ENCODE assay signal across 9 cellular contexts in the genomic region with DNA sequence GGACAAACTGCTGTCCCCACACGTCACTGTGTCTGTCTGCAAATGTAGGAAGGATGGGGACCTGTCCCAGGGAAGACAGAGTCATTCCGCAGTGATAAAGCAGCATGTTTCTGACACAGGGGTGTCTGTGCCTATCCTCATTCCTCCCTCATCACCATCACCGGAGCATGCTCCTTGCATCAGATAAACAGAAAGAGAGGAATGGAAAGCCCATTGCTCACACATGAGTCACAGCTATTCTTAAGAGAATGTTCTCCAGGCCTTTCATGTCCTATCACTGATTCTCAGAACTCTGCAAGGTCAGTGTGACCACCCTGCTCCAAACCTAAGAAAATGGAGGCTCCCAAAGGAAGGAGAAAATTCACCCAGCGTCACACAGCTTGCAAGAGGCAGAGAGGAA. TPM values are rescaled to one million over a fixed set of nuclear protein-coding genes. Genes with fewer than 3 reads are reported as not detected.
DNase-seq lines count a peak whose midpoint lies in the region; ATAC-seq and TF ChIP-seq lines count a peak whose summit lies in the region.
"Had no signal": no experiment of that assay in that cellular context is flagged by ENCODE, and none has a peak within 500 bp of the region (broad histone marks: within the 10 kb centered on the region; RNA-seq: fewer than 3 reads in every experiment).

No MANE protein-coding gene starts in this region.

- no peak overlapping the region for H3K9ac ChIP-seq in endodermal cell (ENCODE audit: extremely low read depth, low read length, poor library complexity, severe bottlenecking)

- H3K36me3 Mint-ChIP-seq in endodermal cell (ENCODE audit: low read depth), result no peaks in the 10 kb centered on the region

- TF ChIP-seq CTCF in foreskin fibroblast (IDR thresholded peaks at IDR 0.05; ENCODE audit: low read depth, low read length) (no peak), endodermal cell (conservative IDR thresholded peaks at IDR 0.05) (no peak)

- peaks cover 19% of the 10 kb centered on the region for H3K27me3 Mint-ChIP-seq in endodermal cell (ENCODE audit: insufficient read depth)

- DNase-seq in HCEC 1CT (peak; percentile 74), T1000 (lab: John Stamatoyannopoulos, UW) (peak; percentile 21), foreskin fibroblast (peak; percentile 71 to 84), endodermal cell (no peak), activated gamma-delta T cell (lab: John Stamatoyannopoulos, UW) (no peak), NCI-H524 (lab: John Stamatoyannopoulos, UW) (no peak)
- DNase-seq: amygdala; stimulated activated naive CD4-positive, alpha-beta T cell had no signal

- no peaks in the 10 kb centered on the region for H3K27me3 ChIP-seq in endodermal cell (ENCODE audit: control insufficient read depth, insufficient read depth, low read length, poor library complexity, severe bottlenecking)

- H3K27ac Mint-ChIP-seq in endodermal cell, result no peak overlapping the region

- H3K4me1 Mint-ChIP-seq in endodermal cell, result no peaks in the 10 kb centered on the region

- no peaks in the 10 kb centered on the region for H3K9me3 ChIP-seq in endodermal cell (ENCODE audit: control insufficient read depth, low read length)

- no peak overlapping the region for H3K27ac ChIP-seq in endodermal cell (ENCODE audit: low read depth, low read length)

- no peak overlapping the region for H3K4me3 Mint-ChIP-seq in endodermal cell

- no peaks in the 10 kb centered on the region for H3K36me3 ChIP-seq in endodermal cell (ENCODE audit: control insufficient read depth, insufficient read depth, low read length)

- no peaks in the 10 kb centered on the region for H3K4me1 ChIP-seq in endodermal cell (ENCODE audit: control insufficient read depth, insufficient read depth, low read length)

- WGBS in endodermal cell (ENCODE audit: insufficient coverage in 1 of 2, insufficient read length in 1 of 2), 2 experiments, result 90 to 92% methylated on average over 2 to 4 of the region's 4 CpGs

- H3K9me3 Mint-ChIP-seq in endodermal cell, result peaks cover 2% of the 10 kb centered on the region

- no peak for ATAC-seq in HG02610 (IDR thresholded peaks at IDR 0.05; ENCODE audit: unreplicated experiment)

- H3K4me3 ChIP-seq in foreskin fibroblast (ENCODE audit: low read depth in 1 of 2, low read length in 2 of 2) (no peak overlapping the region), endodermal cell (ENCODE audit: low read length) (no peak overlapping the region)

RNA-seq across cellular contexts. Expression of gene ZNF195, which starts 38.9 kb away (rescaled TPM):
- 10 to 100 TPM; 47.2 to 65.1 TPM for total RNA-seq in endodermal cell
- 45.8 TPM for polyA plus RNA-seq in endodermal cell (2013, experiment 1 of 2)
- 41.1 TPM for polyA plus RNA-seq in endodermal cell (2013, experiment 2 of 2)

Comparison
In these comparisons a context has a peak if more than half of its experiments do, and no peak if none do; other contexts are left out.
1. DNase-seq: peak in HCEC 1CT (single experiment), T1000 (single experiment) and foreskin fibroblast (2 of 2); none in endodermal cell (single experiment), activated gamma-delta T cell (single experiment) and NCI-H524 (0 of 2).